Comparison of ENCODE assay signal across 31 cellular contexts in the genomic region with DNA sequence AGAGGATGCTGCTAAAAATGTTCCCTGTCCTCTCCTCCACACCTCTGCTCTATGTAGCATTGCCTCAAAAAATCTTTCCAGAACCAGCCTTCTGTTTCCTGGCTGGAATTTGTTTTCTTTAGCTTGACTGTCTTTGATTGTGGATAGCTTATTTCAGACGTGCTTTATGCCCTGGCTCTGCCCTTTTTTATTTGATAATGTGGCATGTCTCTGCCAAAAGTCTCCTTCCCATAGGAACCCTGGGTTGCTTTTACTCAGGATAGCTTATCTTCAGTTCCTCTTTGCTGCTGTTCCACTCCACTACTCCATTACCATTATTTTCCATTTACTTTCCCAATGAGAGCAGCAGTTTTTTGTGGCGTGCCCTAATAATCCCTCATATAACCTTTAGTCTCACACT. TPM values are rescaled to one million over a fixed set of nuclear protein-coding genes. Genes with fewer than 3 reads are reported as not detected.
A peak's percentile ranks its signal among the peaks of the same experiment; 100 is the strongest.
DNase-seq lines count a peak whose midpoint lies in the region; ATAC-seq and TF ChIP-seq lines count a peak whose summit lies in the region.
"Had no signal": no experiment of that assay in that cellular context is flagged by ENCODE, and none has a peak within 500 bp of the region (broad histone marks: within the 10 kb centered on the region; RNA-seq: fewer than 3 reads in every experiment).

No MANE protein-coding gene starts in this region.

- POLR2A ChIA-PET in PC-3 (lab: Charles Lee; ENCODE audit: unreplicated experiment) = no interaction called here

- BruUV-seq in PC-3 (replicated peaks; lab: Mats Ljungman, UMichigan) = no TSS peak

- H3K36me3 Mint-ChIP-seq in nephron progenitor cell (ENCODE audit: low read depth) = no peaks in the 10 kb centered on the region
- H3K36me3 Mint-ChIP-seq: CD8-positive, alpha-beta memory T cell; natural killer cell; WTC11 had no signal

- ATAC-seq in left cardiac atrium = peak; percentile 5 to 29
- no peak for ATAC-seq in gastroesophageal sphincter
- no peak for ATAC-seq in PC-3
- ATAC-seq: A549, natural killer cell, WTC11 had no signal

- TF ChIP-seq EP300 in gastroesophageal sphincter (IDR thresholded peaks at IDR 0.05) = no peak

- no peaks in the 10 kb centered on the region for H4K20me1 ChIP-seq in PC-3 (ENCODE audit: low read length)

- H3K27ac ChIP-seq in gastroesophageal sphincter = peak overlapping the region; percentile 44 to 90 (median 80)
- peak overlapping the region; percentile 50 for H3K27ac ChIP-seq in neutrophil
- no peak overlapping the region for H3K27ac ChIP-seq in PC-3 (ENCODE audit: low read length)
- H3K27ac ChIP-seq: A549, suprapubic skin had no signal

- no peaks in the 10 kb centered on the region for H3K9me2 ChIP-seq in PC-3 (replicated peaks; ENCODE audit: low read length)

- intact Hi-C loops in left cardiac atrium (cut with DNase I) (no loop called here), cardiac septum (cut with DNase I) (no loop called here), PC-3 (cut with micrococcal nuclease) (no loop called here)

- TF ChIP-seq CTCF in gastroesophageal sphincter (IDR thresholded peaks at IDR 0.05) = no peak
- no peak for TF ChIP-seq CTCF in neutrophil (IDR thresholded peaks at IDR 0.05)
- no peak for TF ChIP-seq CTCF in PC-3 (conservative IDR thresholded peaks at IDR 0.05; ENCODE audit: low read depth, low read length)
- no peak for TF ChIP-seq CTCF in nephron progenitor cell (IDR thresholded peaks at IDR 0.05)

- no peak overlapping the region for H3K4me3 ChIP-seq in gastroesophageal sphincter
- H3K4me3 ChIP-seq in neutrophil (ENCODE audit: low read depth in 1 of 2, low read length in 1 of 2) = no peak overlapping the region
- H3K4me3 ChIP-seq in PC-3 (ENCODE audit: low read length) = no peak overlapping the region
- H3K4me3 ChIP-seq: A549, suprapubic skin had no signal

- no peak overlapping the region for H3K4me2 ChIP-seq in PC-3 (ENCODE audit: low read length)
- H3K4me2 ChIP-seq: A549 had no signal

- H3K4me1 ChIP-seq in gastroesophageal sphincter = peaks cover 6 to 43% (median 16%) of the 10 kb centered on the region in 3 donors
- peaks cover 30 to 59% of the 10 kb centered on the region in 2 experiments for H3K4me1 ChIP-seq in neutrophil (ENCODE audit: control insufficient read depth in 1 of 2, insufficient read depth in 1 of 2, low read depth in 1 of 2, low read length in 1 of 2)
- no peaks in the 10 kb centered on the region for H3K4me1 ChIP-seq in PC-3 (ENCODE audit: insufficient read depth, low read length)
- H3K4me1 ChIP-seq: A549, suprapubic skin had no signal

- H3F3A ChIP-seq in PC-3 (ENCODE audit: low read length, unreplicated experiment) = no peaks in the 10 kb centered on the region

- peaks cover 49% of the 10 kb centered on the region for H3K4me1 Mint-ChIP-seq in nephron progenitor cell
- H3K4me1 Mint-ChIP-seq: WTC11 had no signal

- no peak overlapping the region for H3K9ac ChIP-seq in PC-3 (ENCODE audit: low read length)

- H3K4me3 Mint-ChIP-seq in nephron progenitor cell = no peak overlapping the region
- H3K4me3 Mint-ChIP-seq: activated CD4-positive, alpha-beta T cell treated with anti-CD3 and anti-CD28 coated beads, Interleukin-2, amount 10 ng/mL, durations not matched to agents 7 days and 5 days; CD8-positive, alpha-beta memory T cell; natural killer cell; WTC11 had no signal

- no peak for TF ChIP-seq POLR2A in gastroesophageal sphincter (IDR thresholded peaks at IDR 0.05)

- CTCF ChIA-PET in PC-3 (lab: Charles Lee) = no interaction called here

- H2AFZ ChIP-seq in PC-3 (ENCODE audit: low read length) = no peak overlapping the region

- no peak for DNase-seq in left cardiac atrium
- DNase-seq in cardiac septum (ENCODE audit: low spot score) = no peak
- DNase-seq in A172 (ENCODE audit: low spot score) = no peak
- no peak for DNase-seq in PC-3
- DNase-seq in dedifferentiated amniotic fluid mesenchymal stem cell (ENCODE audit: extremely low spot score) = no peak
- DNase-seq in nephron progenitor cell = no peak
- DNase-seq: activated CD4-positive, alpha-beta T cell treated with anti-CD3 and anti-CD28 coated beads, Interleukin-2, amount 10 ng/mL, durations not matched to agents 7 days and 5 days; activated naive CD4-positive, alpha-beta T cell; activated T-cell treated with anti-CD3 and anti-CD28 coated beads, Interleukin-2, amount 50 U/mL, for 48 hours; CD8-positive, alpha-beta memory T cell; cerebellar nuclear complex; DMS 273 treated with DMSO at 0.1 percent for 48 hours; effector CD8-positive, alpha-beta T cell; erythroblast; foreskin fibroblast; mesenchymal stem cell; MV-4-11; natural killer cell; NCI-H1436 treated with DMSO at 0.1 percent for 48 hours; NCI-H446; NCI-H82; stimulated activated CD4-positive, alpha-beta T cell treated with anti-CD3 and anti-CD28 coated beads, Interleukin-2, amount 100 ng/mL, for 48 hours; T-helper 9 cell had no signal

- H3K27me3 Mint-ChIP-seq in nephron progenitor cell (ENCODE audit: low read depth, poor library complexity) = peaks cover 30% of the 10 kb centered on the region

- no peaks in the 10 kb centered on the region for H3K9me3 Mint-ChIP-seq in nephron progenitor cell
- H3K9me3 Mint-ChIP-seq: activated CD4-positive, alpha-beta T cell treated with anti-CD3 and anti-CD28 coated beads, Interleukin-2, amount 10 ng/mL, durations not matched to agents 7 days and 5 days; CD8-positive, alpha-beta memory T cell; natural killer cell; WTC11 had no signal

- H3K79me2 ChIP-seq in PC-3 (ENCODE audit: low read length) = no peaks in the 10 kb centered on the region

- no peaks in the 10 kb centered on the region for H3K27me3 ChIP-seq in gastroesophageal sphincter
- no peaks in the 10 kb centered on the region for H3K27me3 ChIP-seq in neutrophil
- H3K27me3 ChIP-seq in PC-3 (ENCODE audit: low read length) = no peaks in the 10 kb centered on the region
- H3K27me3 ChIP-seq: suprapubic skin had no signal

- WGBS in gastroesophageal sphincter (ENCODE audit: low coverage in 1 of 2), 2 donors = 21 to 30% methylated on average over 2 of the region's 2 CpGs

- H3K9me3 ChIP-seq in gastroesophageal sphincter (no peaks in the 10 kb centered on the region), neutrophil (no peaks in the 10 kb centered on the region), PC-3 (ENCODE audit: low read length) (no peaks in the 10 kb centered on the region)
- H3K9me3 ChIP-seq: A549, suprapubic skin had no signal

- no peaks in the 10 kb centered on the region for H3K36me3 ChIP-seq in gastroesophageal sphincter
- H3K36me3 ChIP-seq in neutrophil = peaks cover 12% of the 10 kb centered on the region
- H3K36me3 ChIP-seq in PC-3 (ENCODE audit: low read depth, low read length) = no peaks in the 10 kb centered on the region
- H3K36me3 ChIP-seq: suprapubic skin had no signal

- H3K27ac Mint-ChIP-seq in nephron progenitor cell = no peak overlapping the region
- H3K27ac Mint-ChIP-seq: activated CD4-positive, alpha-beta T cell treated with anti-CD3 and anti-CD28 coated beads, Interleukin-2, amount 10 ng/mL, durations not matched to agents 7 days and 5 days; CD8-positive, alpha-beta memory T cell; natural killer cell; WTC11 had no signal

RNA-seq across cellular contexts. Expression of gene TMEM252, which starts 0.9 kb away (rescaled TPM):
- total RNA-seq in left cardiac atrium (under 1 TPM in 1 of 2 donors, not detected in 1; 0.18 TPM), cardiac septum (not detected), gastroesophageal sphincter (under 1 TPM in 1 of 4 donors, not detected in 3; 0.67 TPM), PC-3 (2014; rRNA removed) (not detected in 2 replicates)
- total RNA-seq in A172 (2014; rRNA removed; shearing (Covaris generic)) = not detected in 2 replicates
- total RNA-seq: activated CD4-positive, alpha-beta T cell treated with anti-CD3 and anti-CD28 coated beads, Interleukin-2, amount 10 ng/mL, durations not matched to agents 7 days and 5 days; CD8-positive, alpha-beta memory T cell; H1; LHCN-M2; natural killer cell; osteocyte; suprapubic skin; WTC11 had no signal

Comparison
In these comparisons a context has a peak if more than half of its experiments do, and no peak if none do; other contexts are left out.
1. ATAC-seq: peak in left cardiac atrium (2 of 2); none in gastroesophageal sphincter (single experiment) and PC-3 (single experiment).